ENCODE assay signal across 20 cellular contexts in the genomic region with DNA sequence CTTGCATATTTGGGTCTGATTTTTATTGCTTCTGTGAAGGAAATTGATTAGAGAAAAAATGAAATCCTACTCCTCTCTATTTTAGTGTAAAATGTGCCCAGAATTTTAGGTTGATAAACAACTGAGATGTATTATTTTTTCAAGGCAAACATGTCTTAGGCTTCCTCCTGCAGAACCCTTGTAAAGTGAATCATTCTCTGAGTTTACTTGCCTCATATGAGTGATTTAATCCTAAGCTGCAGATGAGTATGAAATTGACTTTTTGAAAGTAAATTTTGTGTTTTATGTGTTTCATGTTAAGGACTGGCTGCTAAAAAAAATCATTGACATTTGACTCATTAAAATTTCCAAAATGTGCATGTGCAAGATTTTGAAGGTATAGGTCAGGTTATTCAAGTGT.
"Had no signal": no experiment of that assay in that cellular context is flagged by ENCODE, and none has a peak within 500 bp of the region (broad histone marks: within the 10 kb centered on the region; RNA-seq: fewer than 3 reads in every experiment).

No MANE protein-coding gene starts in this region.

- H3K4me1 Mint-ChIP-seq: activated CD4-positive, alpha-beta memory T cell treated with anti-CD3 and anti-CD28 coated beads, Interleukin-2, amount 10 ng/mL, durations not matched to agents 7 days and 5 days; activated naive CD8-positive, alpha-beta T cell treated with anti-CD3 and anti-CD28 coated beads for 36 hours; natural killer cell had no signal

- H3K9me3 ChIP-seq: ascending aorta, suprapubic skin, upper lobe of left lung had no signal

- H3K27me3 ChIP-seq: ascending aorta, suprapubic skin, upper lobe of left lung had no signal

- DNase-seq: activated CD4-positive, alpha-beta memory T cell treated with anti-CD3 and anti-CD28 coated beads, Interleukin-2, amount 10 ng/mL, durations not matched to agents 7 days and 5 days; activated gamma-delta T cell treated with Interleukin-2 at 50 U/mL for 16 hours; activated naive CD8-positive, alpha-beta T cell treated with anti-CD3 and anti-CD28 coated beads for 36 hours; activated T-cell treated with anti-CD3 and anti-CD28 coated beads, Interleukin-2, amount 50 U/mL, for 48 hours; caudate nucleus; effector CD4-positive, alpha-beta T cell; hippocampal formation; left colon; natural killer cell; nucleus accumbens; stimulated activated CD4-positive, alpha-beta T cell treated with anti-CD3 and anti-CD28 coated beads, Interleukin-12 subunit alpha, Interleukin-12 subunit beta, amount 100 ng/mL, for 4 hours; stimulated activated CD8-positive, alpha-beta memory T cell treated with anti-CD3 and anti-CD28 coated beads, Interleukin-4, amount 100 ng/mL, for 48 hours; stimulated activated naive CD8-positive, alpha-beta T cell treated with anti-CD3 and anti-CD28 coated beads, Interleukin-15, Interleukin-2, amounts not matched to agents 100 U/mL and 50 U/mL, for 24 hours; T-helper 9 cell had no signal

- H3K4me3 Mint-ChIP-seq: activated CD4-positive, alpha-beta memory T cell treated with anti-CD3 and anti-CD28 coated beads, Interleukin-2, amount 10 ng/mL, durations not matched to agents 7 days and 5 days; activated naive CD8-positive, alpha-beta T cell treated with anti-CD3 and anti-CD28 coated beads for 36 hours; natural killer cell had no signal

- FAIRE-seq: endothelial cell of umbilical vein had no signal

- H3K27ac ChIP-seq: ascending aorta, coronary artery, suprapubic skin, upper lobe of left lung had no signal

- H3K9me3 Mint-ChIP-seq: activated CD4-positive, alpha-beta memory T cell treated with anti-CD3 and anti-CD28 coated beads, Interleukin-2, amount 10 ng/mL, durations not matched to agents 7 days and 5 days; activated naive CD8-positive, alpha-beta T cell treated with anti-CD3 and anti-CD28 coated beads for 36 hours; natural killer cell had no signal

- H3K27me3 Mint-ChIP-seq: activated naive CD8-positive, alpha-beta T cell treated with anti-CD3 and anti-CD28 coated beads for 36 hours had no signal

- H3K4me3 ChIP-seq: ascending aorta, coronary artery, lung, suprapubic skin, upper lobe of left lung had no signal

- H3K36me3 ChIP-seq: ascending aorta, suprapubic skin, upper lobe of left lung had no signal

- H3K27ac Mint-ChIP-seq: activated CD4-positive, alpha-beta memory T cell treated with anti-CD3 and anti-CD28 coated beads, Interleukin-2, amount 10 ng/mL, durations not matched to agents 7 days and 5 days; activated naive CD8-positive, alpha-beta T cell treated with anti-CD3 and anti-CD28 coated beads for 36 hours; natural killer cell had no signal

- H3K36me3 Mint-ChIP-seq: activated naive CD8-positive, alpha-beta T cell treated with anti-CD3 and anti-CD28 coated beads for 36 hours; natural killer cell had no signal

- H3K4me1 ChIP-seq: ascending aorta had no signal
